In genomic region chrY:19075471-19076253, GRCh38 we compare ENCODE assay signal across 8 cellular contexts.
DNase-seq lines count a peak whose midpoint lies in the region; ATAC-seq and TF ChIP-seq lines count a peak whose summit lies in the region.

No MANE protein-coding gene starts in this region.

- H3K27me3 ChIP-seq in neural progenitor cell, result no peaks in the 10 kb centered on the region

- no peak overlapping the region for H3K27ac Mint-ChIP-seq in neural progenitor cell

- DNase-seq in H4 (ENCODE audit: low spot score), result peak; percentile 48
- DNase-seq in T1000 (lab: John Stamatoyannopoulos, UW), result peak; percentile 7
- peak; percentile 64 to 87 for DNase-seq in foreskin fibroblast
- peak; percentile 33 to 62 for DNase-seq in stimulated activated CD4-positive, alpha-beta T cell treated with anti-CD3 and anti-CD28 coated beads, Interleukin-2, amount 100 ng/mL, for 24 hours
- no peak for DNase-seq in amniotic stem cell (lab: John Stamatoyannopoulos, UW)
- DNase-seq in DMS153 (lab: John Stamatoyannopoulos, UW), result no peak
- no peak for DNase-seq in neural progenitor cell (ENCODE audit: low spot score)

- no peak overlapping the region for H3K9ac ChIP-seq in neural progenitor cell

- no peaks in the 10 kb centered on the region for H3K4me1 ChIP-seq in neural progenitor cell

- no peak overlapping the region for H3K4me3 Mint-ChIP-seq in neural progenitor cell

- H3K4me3 ChIP-seq in foreskin fibroblast (ENCODE audit: low read depth in 1 of 2, low read length in 2 of 2) (peak overlapping the region; percentile 59 to 74), neural progenitor cell (no peak overlapping the region)

- no peak overlapping the region for H3K27ac ChIP-seq in neural progenitor cell

- H3K4me2 ChIP-seq in neural progenitor cell, result no peak overlapping the region

- no peaks in the 10 kb centered on the region for H3K27me3 Mint-ChIP-seq in neural progenitor cell (ENCODE audit: insufficient read depth, low read depth)

- no peaks in the 10 kb centered on the region for H3K9me3 Mint-ChIP-seq in neural progenitor cell

- no peaks in the 10 kb centered on the region for H3K36me3 ChIP-seq in neural progenitor cell

- H3K79me2 ChIP-seq in neural progenitor cell (ENCODE audit: low read depth), result no peaks in the 10 kb centered on the region

- no peak overlapping the region for H2AFZ ChIP-seq in neural progenitor cell (replicated peaks)

- no peak for TF ChIP-seq CTCF in foreskin fibroblast (IDR thresholded peaks at IDR 0.05; ENCODE audit: low read depth, low read length)
- no peak for TF ChIP-seq CTCF in neural progenitor cell (IDR thresholded peaks at IDR 0.05)

- no peaks in the 10 kb centered on the region for H3K36me3 Mint-ChIP-seq in neural progenitor cell

- H4K20me1 ChIP-seq in neural progenitor cell (ENCODE audit: low read depth), result no peaks in the 10 kb centered on the region

- no peaks in the 10 kb centered on the region for H3K9me3 ChIP-seq in neural progenitor cell (ENCODE audit: low read depth)

- no peaks in the 10 kb centered on the region for H3F3A ChIP-seq in neural progenitor cell (ENCODE audit: low read depth)

- H3K4me1 Mint-ChIP-seq in neural progenitor cell, result no peaks in the 10 kb centered on the region

- no peak for ATAC-seq in HG03469 (IDR thresholded peaks at IDR 0.05; ENCODE audit: unreplicated experiment)

Comparison
In these comparisons a context has a peak if more than half of its experiments do, and no peak if none do; other contexts are left out.
1. DNase-seq: peak in H4 (single experiment), T1000 (single experiment), foreskin fibroblast (2 of 2) and stimulated activated CD4-positive, alpha-beta T cell treated with anti-CD3 and anti-CD28 coated beads, Interleukin-2, amount 100 ng/mL, for 24 hours (2 of 2); none in amniotic stem cell (single experiment), DMS153 (single experiment) and neural progenitor cell (single experiment).